In the genomic region with DNA sequence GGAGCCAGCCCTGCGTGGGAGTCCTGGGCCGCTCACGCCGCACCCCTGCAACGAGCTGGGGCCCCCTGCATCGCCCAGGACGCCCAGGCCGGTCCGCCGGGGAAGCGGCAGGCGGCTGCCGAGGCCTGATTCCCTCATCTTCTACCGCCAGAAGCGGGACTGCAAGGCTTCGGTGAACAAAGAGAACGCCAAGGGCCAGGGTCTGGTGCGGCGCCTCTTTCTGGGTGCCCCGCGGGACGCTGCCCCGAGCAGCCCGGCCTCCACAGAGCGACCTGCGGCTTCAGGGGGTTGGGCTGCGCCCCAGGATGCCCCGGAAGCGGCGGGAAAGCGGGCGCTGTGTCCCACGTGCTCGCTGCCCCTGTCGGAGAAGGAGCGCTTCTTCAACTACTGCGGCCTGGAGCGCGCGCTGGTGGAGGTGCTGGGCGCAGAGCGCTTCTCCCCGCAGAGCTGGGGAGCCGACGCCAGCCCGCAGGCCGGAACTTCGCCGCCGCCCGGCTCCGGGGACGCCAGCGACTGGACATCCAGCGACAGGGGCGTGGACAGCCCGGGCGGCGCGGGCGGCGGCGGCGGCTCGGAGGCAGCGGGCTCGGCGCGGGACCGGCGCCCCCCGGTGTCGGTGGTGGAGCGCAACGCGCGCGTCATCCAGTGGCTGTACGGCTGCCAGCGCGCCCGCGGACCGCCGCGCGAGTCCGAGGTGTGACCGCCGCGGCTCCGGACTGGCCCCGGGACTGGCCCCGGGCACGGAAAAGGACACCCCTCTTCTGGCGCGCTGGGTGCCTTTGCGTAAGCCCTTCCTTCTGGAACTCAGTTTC, we compare ENCODE assay signal across 1 cellular context.
TF ChIP-seq lines count a peak whose summit lies in the region.

No MANE protein-coding gene starts in this region.

TF ChIP-seq in HepG2, 621 proteins besides CTCF, POLR2A, EP300 and RAD21 (continued from another document and continues in another):
- TF ChIP-seq, protein P1, sequence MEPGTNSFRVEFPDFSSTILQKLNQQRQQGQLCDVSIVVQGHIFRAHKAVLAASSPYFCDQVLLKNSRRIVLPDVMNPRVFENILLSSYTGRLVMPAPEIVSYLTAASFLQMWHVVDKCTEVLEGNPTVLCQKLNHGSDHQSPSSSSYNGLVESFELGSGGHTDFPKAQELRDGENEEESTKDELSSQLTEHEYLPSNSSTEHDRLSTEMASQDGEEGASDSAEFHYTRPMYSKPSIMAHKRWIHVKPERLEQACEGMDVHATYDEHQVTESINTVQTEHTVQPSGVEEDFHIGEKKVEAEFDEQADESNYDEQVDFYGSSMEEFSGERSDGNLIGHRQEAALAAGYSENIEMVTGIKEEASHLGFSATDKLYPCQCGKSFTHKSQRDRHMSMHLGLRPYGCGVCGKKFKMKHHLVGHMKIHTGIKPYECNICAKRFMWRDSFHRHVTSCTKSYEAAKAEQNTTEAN (CRISPR knock-in tag; conservative IDR thresholded peaks at IDR 0.05): no peak
- TF ChIP-seq JARID2 (CRISPR knock-in tag; IDR thresholded peaks at IDR 0.05; ENCODE audit: insufficient replicate concordance) (no peak), ZNF546 (CRISPR knock-in tag; conservative IDR thresholded peaks at IDR 0.05) (0 out of 2 replicates have a peak, but pooled peaks have one; percentile 36), ZNF30 (CRISPR knock-in tag; IDR thresholded peaks at IDR 0.05) (no peak), HOXA9 (CRISPR knock-in tag; IDR thresholded peaks at IDR 0.05; ENCODE audit: borderline replicate concordance) (no peak), PHF20 (CRISPR knock-in tag; IDR thresholded peaks at IDR 0.05) (no peak), ZBTB7A (CRISPR knock-in tag; IDR thresholded peaks at IDR 0.05) (no peak), HDAC2 (CRISPR knock-in tag; IDR thresholded peaks at IDR 0.05) (no peak), NR1H2 (CRISPR knock-in tag; IDR thresholded peaks at IDR 0.05; ENCODE audit: borderline replicate concordance, low read depth) (no peak), SP140L (CRISPR knock-in tag; IDR thresholded peaks at IDR 0.05; ENCODE audit: borderline replicate concordance) (no peak), MTA1 (CRISPR knock-in tag; IDR thresholded peaks at IDR 0.05; ENCODE audit: borderline replicate concordance) (no peak), MYC (CRISPR knock-in tag; IDR thresholded peaks at IDR 0.05; ENCODE audit: borderline replicate concordance) (peak; percentile 52; the same call in 1 of the 2 replicates), HHEX (CRISPR knock-in tag; IDR thresholded peaks at IDR 0.05) (no peak), NCOA5 (CRISPR knock-in tag; IDR thresholded peaks at IDR 0.05) (no peak), EZH2 (conservative IDR thresholded peaks at IDR 0.05; ENCODE audit: low read depth, low read length) (no peak), RFX1 (IDR thresholded peaks at IDR 0.05) (no peak), KDM6A (CRISPR knock-in tag; IDR thresholded peaks at IDR 0.05; ENCODE audit: low read depth) (no peak), TBL1XR1 (IDR thresholded peaks at IDR 0.05; ENCODE audit: borderline replicate concordance, low read length, partially characterized antibody) (no peak), ETV5 (CRISPR knock-in tag; IDR thresholded peaks at IDR 0.05; ENCODE audit: borderline replicate concordance) (peak; percentile 15; the same call in 1 of the 2 replicates), NFIB (CRISPR knock-in tag; IDR thresholded peaks at IDR 0.05; ENCODE audit: borderline replicate concordance) (no peak), MTERF4 (CRISPR knock-in tag; IDR thresholded peaks at IDR 0.05) (no peak), ZIK1 (CRISPR knock-in tag; IDR thresholded peaks at IDR 0.05; ENCODE audit: borderline replicate concordance, low read depth) (peak; percentile 23; the same call in 1 of the 2 replicates), ZNF784 (CRISPR knock-in tag; IDR thresholded peaks at IDR 0.05; ENCODE audit: borderline replicate concordance) (no peak), SSRP1 (CRISPR knock-in tag; IDR thresholded peaks at IDR 0.05) (no peak), MTA3 (CRISPR knock-in tag; IDR thresholded peaks at IDR 0.05) (no peak), KLF11 (CRISPR knock-in tag; IDR thresholded peaks at IDR 0.05) (no peak), ZNF605 (CRISPR knock-in tag; IDR thresholded peaks at IDR 0.05) (peak; percentile 56; the same call in 1 of the 2 replicates), ATF7 (IDR thresholded peaks at IDR 0.05) (no peak), ATF7 (CRISPR knock-in tag; IDR thresholded peaks at IDR 0.05) (no peak), ZBTB2 (CRISPR knock-in tag; IDR thresholded peaks at IDR 0.05; ENCODE audit: low read depth) (peak; percentile 65), KDM5A (IDR thresholded peaks at IDR 0.05; ENCODE audit: borderline replicate concordance, low read length) (no peak), ZBTB3 (CRISPR knock-in tag; IDR thresholded peaks at IDR 0.05; ENCODE audit: borderline replicate concordance, low read depth) (no peak), PCBP1 (IDR thresholded peaks at IDR 0.05; ENCODE audit: borderline replicate concordance, low read depth, low read length) (no peak), JUN (CRISPR knock-in tag; IDR thresholded peaks at IDR 0.05) (no peak), ARNT2 (CRISPR knock-in tag; IDR thresholded peaks at IDR 0.05; ENCODE audit: low read depth) (peak; percentile 57; the same call in 1 of the 2 replicates), FOSL1 (CRISPR knock-in tag; IDR thresholded peaks at IDR 0.05; ENCODE audit: borderline replicate concordance) (no peak), ZSCAN20 (CRISPR knock-in tag; IDR thresholded peaks at IDR 0.05; ENCODE audit: borderline replicate concordance) (no peak), REXO4 (CRISPR knock-in tag; IDR thresholded peaks at IDR 0.05; ENCODE audit: borderline replicate concordance) (no peak), RFX3 (CRISPR knock-in tag; IDR thresholded peaks at IDR 0.05) (no peak), RCOR2 (CRISPR knock-in tag; IDR thresholded peaks at IDR 0.05) (no peak), KLF15 (CRISPR knock-in tag; IDR thresholded peaks at IDR 0.05; ENCODE audit: borderline replicate concordance) (no peak), ZNF543 (CRISPR knock-in tag; IDR thresholded peaks at IDR 0.05) (no peak), ZNF83 (CRISPR knock-in tag; IDR thresholded peaks at IDR 0.05; ENCODE audit: borderline replicate concordance) (no peak), TEAD2 (CRISPR knock-in tag; IDR thresholded peaks at IDR 0.05) (no peak)
- TF ChIP-seq, protein P2, sequence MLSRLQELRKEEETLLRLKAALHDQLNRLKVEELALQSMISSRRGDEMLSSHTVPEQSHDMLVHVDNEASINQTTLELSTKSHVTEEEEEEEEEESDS (CRISPR knock-in tag; IDR thresholded peaks at IDR 0.05; ENCODE audit: borderline replicate concordance): no peak
- TF ChIP-seq, protein P3, sequence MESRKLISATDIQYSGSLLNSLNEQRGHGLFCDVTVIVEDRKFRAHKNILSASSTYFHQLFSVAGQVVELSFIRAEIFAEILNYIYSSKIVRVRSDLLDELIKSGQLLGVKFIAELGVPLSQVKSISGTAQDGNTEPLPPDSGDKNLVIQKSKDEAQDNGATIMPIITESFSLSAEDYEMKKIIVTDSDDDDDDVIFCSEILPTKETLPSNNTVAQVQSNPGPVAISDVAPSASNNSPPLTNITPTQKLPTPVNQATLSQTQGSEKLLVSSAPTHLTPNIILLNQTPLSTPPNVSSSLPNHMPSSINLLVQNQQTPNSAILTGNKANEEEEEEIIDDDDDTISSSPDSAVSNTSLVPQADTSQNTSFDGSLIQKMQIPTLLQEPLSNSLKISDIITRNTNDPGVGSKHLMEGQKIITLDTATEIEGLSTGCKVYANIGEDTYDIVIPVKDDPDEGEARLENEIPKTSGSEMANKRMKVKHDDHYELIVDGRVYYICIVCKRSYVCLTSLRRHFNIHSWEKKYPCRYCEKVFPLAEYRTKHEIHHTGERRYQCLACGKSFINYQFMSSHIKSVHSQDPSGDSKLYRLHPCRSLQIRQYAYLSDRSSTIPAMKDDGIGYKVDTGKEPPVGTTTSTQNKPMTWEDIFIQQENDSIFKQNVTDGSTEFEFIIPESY (CRISPR knock-in tag; IDR thresholded peaks at IDR 0.05): peak; percentile 71
- TF ChIP-seq, protein P4, sequence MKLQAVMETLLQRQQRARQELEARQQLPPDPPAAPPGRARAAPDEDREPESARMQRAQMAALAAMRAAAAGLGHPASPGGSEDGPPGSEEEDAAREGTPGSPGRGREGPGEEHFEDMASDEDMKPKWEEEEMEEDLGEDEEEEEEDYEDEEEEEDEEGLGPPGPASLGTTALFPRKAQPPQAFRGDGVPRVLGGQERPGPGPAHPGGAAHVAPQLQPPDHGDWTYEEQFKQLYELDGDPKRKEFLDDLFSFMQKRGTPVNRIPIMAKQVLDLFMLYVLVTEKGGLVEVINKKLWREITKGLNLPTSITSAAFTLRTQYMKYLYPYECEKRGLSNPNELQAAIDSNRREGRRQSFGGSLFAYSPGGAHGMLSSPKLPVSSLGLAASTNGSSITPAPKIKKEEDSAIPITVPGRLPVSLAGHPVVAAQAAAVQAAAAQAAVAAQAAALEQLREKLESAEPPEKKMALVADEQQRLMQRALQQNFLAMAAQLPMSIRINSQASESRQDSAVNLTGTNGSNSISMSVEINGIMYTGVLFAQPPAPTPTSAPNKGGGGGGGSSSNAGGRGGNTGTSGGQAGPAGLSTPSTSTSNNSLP (IDR thresholded peaks at IDR 0.05; ENCODE audit: low read depth, low read length): no peak
- TF ChIP-seq, protein P5, sequence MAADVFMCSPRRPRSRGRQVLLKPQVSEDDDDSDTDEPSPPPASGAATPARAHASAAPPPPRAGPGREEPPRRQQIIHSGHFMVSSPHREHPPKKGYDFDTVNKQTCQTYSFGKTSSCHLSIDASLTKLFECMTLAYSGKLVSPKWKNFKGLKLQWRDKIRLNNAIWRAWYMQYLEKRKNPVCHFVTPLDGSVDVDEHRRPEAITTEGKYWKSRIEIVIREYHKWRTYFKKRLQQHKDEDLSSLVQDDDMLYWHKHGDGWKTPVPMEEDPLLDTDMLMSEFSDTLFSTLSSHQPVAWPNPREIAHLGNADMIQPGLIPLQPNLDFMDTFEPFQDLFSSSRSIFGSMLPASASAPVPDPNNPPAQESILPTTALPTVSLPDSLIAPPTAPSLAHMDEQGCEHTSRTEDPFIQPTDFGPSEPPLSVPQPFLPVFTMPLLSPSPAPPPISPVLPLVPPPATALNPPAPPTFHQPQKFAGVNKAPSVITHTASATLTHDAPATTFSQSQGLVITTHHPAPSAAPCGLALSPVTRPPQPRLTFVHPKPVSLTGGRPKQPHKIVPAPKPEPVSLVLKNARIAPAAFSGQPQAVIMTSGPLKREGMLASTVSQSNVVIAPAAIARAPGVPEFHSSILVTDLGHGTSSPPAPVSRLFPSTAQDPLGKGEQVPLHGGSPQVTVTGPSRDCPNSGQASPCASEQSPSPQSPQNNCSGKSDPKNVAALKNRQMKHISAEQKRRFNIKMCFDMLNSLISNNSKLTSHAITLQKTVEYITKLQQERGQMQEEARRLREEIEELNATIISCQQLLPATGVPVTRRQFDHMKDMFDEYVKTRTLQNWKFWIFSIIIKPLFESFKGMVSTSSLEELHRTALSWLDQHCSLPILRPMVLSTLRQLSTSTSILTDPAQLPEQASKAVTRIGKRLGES (CRISPR knock-in tag; IDR thresholded peaks at IDR 0.05; ENCODE audit: borderline replicate concordance): no peak
- TF ChIP-seq, protein P6, sequence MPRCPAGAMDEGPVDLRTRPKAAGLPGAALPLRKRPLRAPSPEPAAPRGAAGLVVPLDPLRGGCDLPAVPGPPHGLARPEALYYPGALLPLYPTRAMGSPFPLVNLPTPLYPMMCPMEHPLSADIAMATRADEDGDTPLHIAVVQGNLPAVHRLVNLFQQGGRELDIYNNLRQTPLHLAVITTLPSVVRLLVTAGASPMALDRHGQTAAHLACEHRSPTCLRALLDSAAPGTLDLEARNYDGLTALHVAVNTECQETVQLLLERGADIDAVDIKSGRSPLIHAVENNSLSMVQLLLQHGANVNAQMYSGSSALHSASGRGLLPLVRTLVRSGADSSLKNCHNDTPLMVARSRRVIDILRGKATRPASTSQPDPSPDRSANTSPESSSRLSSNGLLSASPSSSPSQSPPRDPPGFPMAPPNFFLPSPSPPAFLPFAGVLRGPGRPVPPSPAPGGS (CRISPR knock-in tag; IDR thresholded peaks at IDR 0.05): no peak
- TF ChIP-seq, protein P7, sequence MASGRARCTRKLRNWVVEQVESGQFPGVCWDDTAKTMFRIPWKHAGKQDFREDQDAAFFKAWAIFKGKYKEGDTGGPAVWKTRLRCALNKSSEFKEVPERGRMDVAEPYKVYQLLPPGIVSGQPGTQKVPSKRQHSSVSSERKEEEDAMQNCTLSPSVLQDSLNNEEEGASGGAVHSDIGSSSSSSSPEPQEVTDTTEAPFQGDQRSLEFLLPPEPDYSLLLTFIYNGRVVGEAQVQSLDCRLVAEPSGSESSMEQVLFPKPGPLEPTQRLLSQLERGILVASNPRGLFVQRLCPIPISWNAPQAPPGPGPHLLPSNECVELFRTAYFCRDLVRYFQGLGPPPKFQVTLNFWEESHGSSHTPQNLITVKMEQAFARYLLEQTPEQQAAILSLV (CRISPR knock-in tag; IDR thresholded peaks at IDR 0.05; ENCODE audit: borderline replicate concordance): peak; percentile 68; the same call in 1 of the 2 replicates
- TF ChIP-seq, protein P8, sequence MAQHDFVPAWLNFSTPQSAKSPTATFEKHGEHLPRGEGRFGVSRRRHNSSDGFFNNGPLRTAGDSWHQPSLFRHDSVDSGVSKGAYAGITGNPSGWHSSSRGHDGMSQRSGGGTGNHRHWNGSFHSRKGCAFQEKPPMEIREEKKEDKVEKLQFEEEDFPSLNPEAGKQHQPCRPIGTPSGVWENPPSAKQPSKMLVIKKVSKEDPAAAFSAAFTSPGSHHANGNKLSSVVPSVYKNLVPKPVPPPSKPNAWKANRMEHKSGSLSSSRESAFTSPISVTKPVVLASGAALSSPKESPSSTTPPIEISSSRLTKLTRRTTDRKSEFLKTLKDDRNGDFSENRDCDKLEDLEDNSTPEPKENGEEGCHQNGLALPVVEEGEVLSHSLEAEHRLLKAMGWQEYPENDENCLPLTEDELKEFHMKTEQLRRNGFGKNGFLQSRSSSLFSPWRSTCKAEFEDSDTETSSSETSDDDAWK (CRISPR knock-in tag; IDR thresholded peaks at IDR 0.05): no peak
